Comparison of ENCODE assay signal across 25 cellular contexts in genomic region chr12:107332726-107333125, GRCh38.
DNase-seq lines count a peak whose midpoint lies in the region; ATAC-seq and TF ChIP-seq lines count a peak whose summit lies in the region.
"Had no signal": no experiment of that assay in that cellular context is flagged by ENCODE, and none has a peak within 500 bp of the region (broad histone marks: within the 10 kb centered on the region; RNA-seq: fewer than 3 reads in every experiment).

No MANE protein-coding gene starts in this region.

- no peak overlapping the region for H4K8ac ChIP-seq in mesenchymal stem cell (ENCODE audit: low read length)

- no peaks in the 10 kb centered on the region for H3K9me3 ChIP-seq in CD4-positive, CD25-positive, alpha-beta regulatory T cell (ENCODE audit: control insufficient read depth in 2 of 2, low read length in 2 of 2)
- H3K9me3 ChIP-seq in T-helper 17 cell (ENCODE audit: control insufficient read depth, low read length, poor library complexity, severe bottlenecking) (no peaks in the 10 kb centered on the region), mesenchymal stem cell (ENCODE audit: control insufficient read depth, low read length) (no peaks in the 10 kb centered on the region), esophagus muscularis mucosa (no peaks in the 10 kb centered on the region)
- H3K9me3 ChIP-seq: SJSA1 had no signal

- no peak overlapping the region for H3K18ac ChIP-seq in mesenchymal stem cell (ENCODE audit: low read depth in 1 of 2, low read length in 2 of 2)

- no peaks in the 10 kb centered on the region for H3K79me1 ChIP-seq in mesenchymal stem cell (replicated peaks; ENCODE audit: low read length, poor library complexity, severe bottlenecking)

- H3K4me1 ChIP-seq in CD4-positive, CD25-positive, alpha-beta regulatory T cell (ENCODE audit: control insufficient read depth, insufficient read depth, low read length, poor library complexity, severe bottlenecking): peaks cover 4% of the 10 kb centered on the region
- H3K4me1 ChIP-seq in mesenchymal stem cell (ENCODE audit: control insufficient read depth, insufficient read depth, low read depth, low read length) (peaks cover 26% of the 10 kb centered on the region), esophagus muscularis mucosa (no peaks in the 10 kb centered on the region)

- no peak overlapping the region for H2BK120ac ChIP-seq in mesenchymal stem cell (ENCODE audit: low read depth, low read length)

- no peak for ATAC-seq in CD4-positive, CD25-positive, alpha-beta regulatory T cell (ENCODE audit: low read depth in 2 of 2)
- ATAC-seq in T-helper 17 cell: no peak
- no peak for ATAC-seq in HG03342 (IDR thresholded peaks at IDR 0.05; ENCODE audit: unreplicated experiment)
- ATAC-seq in HG02759 (IDR thresholded peaks at IDR 0.05; ENCODE audit: unreplicated experiment): no peak
- no peak for ATAC-seq in GM18502 (IDR thresholded peaks at IDR 0.05; ENCODE audit: poor library complexity, unreplicated experiment)
- ATAC-seq: GM12878 had no signal

- H3K27me3 Mint-ChIP-seq in CD4-positive, CD25-positive, alpha-beta regulatory T cell: peaks cover 17% of the 10 kb centered on the region
- no peaks in the 10 kb centered on the region for H3K27me3 Mint-ChIP-seq in T-helper 17 cell
- no peaks in the 10 kb centered on the region for H3K27me3 Mint-ChIP-seq in activated naive CD8-positive, alpha-beta T cell treated with anti-CD3 and anti-CD28 coated beads for 36 hours
- H3K27me3 Mint-ChIP-seq: CD8-positive, alpha-beta memory T cell had no signal

- no peak overlapping the region for H2BK12ac ChIP-seq in mesenchymal stem cell (ENCODE audit: low read length in 2 of 2)

- no peak overlapping the region for H3K27ac ChIP-seq in CD4-positive, CD25-positive, alpha-beta regulatory T cell (ENCODE audit: insufficient read depth, low read length, poor library complexity, severe bottlenecking)
- H3K27ac ChIP-seq in mesenchymal stem cell (ENCODE audit: low read length, poor library complexity, severe bottlenecking): no peak overlapping the region
- no peak overlapping the region for H3K27ac ChIP-seq in esophagus muscularis mucosa (replicated peaks in 1 of 4)
- H3K27ac ChIP-seq: SJSA1 had no signal

- H3K9me3 Mint-ChIP-seq in CD4-positive, CD25-positive, alpha-beta regulatory T cell: peaks cover 0 to 2% (median 0%) of the 10 kb centered on the region in 7 donors
- H3K9me3 Mint-ChIP-seq in activated naive CD8-positive, alpha-beta T cell treated with anti-CD3 and anti-CD28 coated beads for 36 hours: peaks cover 12% of the 10 kb centered on the region
- H3K9me3 Mint-ChIP-seq: CD8-positive, alpha-beta memory T cell had no signal

- no peak overlapping the region for H3K4me3 ChIP-seq in CD4-positive, CD25-positive, alpha-beta regulatory T cell (ENCODE audit: low read depth, low read length)
- H3K4me3 ChIP-seq in mesenchymal stem cell (ENCODE audit: insufficient read depth in 1 of 2, low read depth in 1 of 2, low read length in 2 of 2): no peak overlapping the region
- H3K4me3 ChIP-seq in esophagus muscularis mucosa: no peak overlapping the region
- H3K4me3 ChIP-seq: GM12878, SJSA1 had no signal

- peak overlapping the region in 2 of 3 donors; percentile 21 to 76 for H3K27ac Mint-ChIP-seq in CD4-positive, CD25-positive, alpha-beta regulatory T cell
- peak overlapping the region; percentile 0 for H3K27ac Mint-ChIP-seq in T-helper 17 cell
- H3K27ac Mint-ChIP-seq in activated naive CD8-positive, alpha-beta T cell treated with anti-CD3 and anti-CD28 coated beads for 36 hours: peak overlapping the region; percentile 65

- no peaks in the 10 kb centered on the region for H3K36me3 ChIP-seq in CD4-positive, CD25-positive, alpha-beta regulatory T cell (ENCODE audit: control insufficient read depth, insufficient read depth, low read length)
- H3K36me3 ChIP-seq in mesenchymal stem cell (ENCODE audit: control insufficient read depth in 1 of 2, insufficient read depth in 2 of 2, low read depth in 1 of 2, low read length in 2 of 2): no peaks in the 10 kb centered on the region
- H3K36me3 ChIP-seq in esophagus muscularis mucosa: no peaks in the 10 kb centered on the region
- H3K36me3 ChIP-seq: SJSA1 had no signal

- H3K27me3 ChIP-seq in CD4-positive, CD25-positive, alpha-beta regulatory T cell (ENCODE audit: control insufficient read depth, insufficient read depth, low read length): no peaks in the 10 kb centered on the region
- peaks cover 3 to 17% of the 10 kb centered on the region in 2 experiments for H3K27me3 ChIP-seq in mesenchymal stem cell (ENCODE audit: control insufficient read depth in 1 of 2, insufficient read depth in 1 of 2, low read length in 2 of 2)
- H3K27me3 ChIP-seq in esophagus muscularis mucosa: peaks cover 0 to 68% (median 0%) of the 10 kb centered on the region in 4 donors
- H3K27me3 ChIP-seq: SJSA1 had no signal

- no peak overlapping the region for H2BK5ac ChIP-seq in mesenchymal stem cell (ENCODE audit: low read depth, low read length, poor library complexity, severe bottlenecking)

- peak overlapping the region; percentile 50 for H2AK5ac ChIP-seq in mesenchymal stem cell (ENCODE audit: low read length, severe bottlenecking)

- H3K14ac ChIP-seq in mesenchymal stem cell (ENCODE audit: low read length in 2 of 2): no peak overlapping the region

- no peak for TF ChIP-seq CTCF in esophagus muscularis mucosa (IDR thresholded peaks at IDR 0.05)

- H3K4ac ChIP-seq in mesenchymal stem cell (ENCODE audit: low read depth in 1 of 2, low read length in 2 of 2): no peak overlapping the region

- H2BK15ac ChIP-seq in mesenchymal stem cell (ENCODE audit: low read depth, poor library complexity, severe bottlenecking): no peak overlapping the region

- no peak overlapping the region for H2AFZ ChIP-seq in mesenchymal stem cell (ENCODE audit: low read depth, low read length)

- H3K4me2 ChIP-seq in mesenchymal stem cell (ENCODE audit: low read length, poor library complexity, severe bottlenecking): no peak overlapping the region

- no peak for DNase-seq in CD4-positive, CD25-positive, alpha-beta regulatory T cell
- DNase-seq in T-helper 17 cell: no peak
- no peak for DNase-seq in activated naive CD8-positive, alpha-beta T cell treated with anti-CD3 and anti-CD28 coated beads for 36 hours
- no peak for DNase-seq in mesenchymal stem cell
- DNase-seq in esophagus muscularis mucosa (ENCODE audit: extremely low spot score): no peak
- DNase-seq: C1 segment of cervical spinal cord; CD8-positive, alpha-beta memory T cell; DMS 273 treated with DMSO at 0.1 percent for 48 hours; DMS79; EL; GDM1; KBM-7; MV-4-11; NCI-H1105 treated with DMSO at 0.1 percent for 48 hours; NCI-H146; NCI-H2029; NCI-H2227 treated with DMSO at 0.1 percent for 48 hours; NCI-H526 treated with DMSO at 0.1 percent for 48 hours; Right ventricle myocardium superior; RPMI8226 had no signal

- no peak overlapping the region for H3K9ac ChIP-seq in mesenchymal stem cell (ENCODE audit: low read length)

- intact Hi-C loops in esophagus muscularis mucosa (cut with DNase I): no loop called here

- no peak for TF ChIP-seq EP300 in esophagus muscularis mucosa (IDR thresholded peaks at IDR 0.05)

- H3K4me3 Mint-ChIP-seq in CD4-positive, CD25-positive, alpha-beta regulatory T cell: no peak overlapping the region
- H3K4me3 Mint-ChIP-seq in T-helper 17 cell: no peak overlapping the region
- no peak overlapping the region for H3K4me3 Mint-ChIP-seq in activated naive CD8-positive, alpha-beta T cell treated with anti-CD3 and anti-CD28 coated beads for 36 hours
- H3K4me3 Mint-ChIP-seq: CD8-positive, alpha-beta memory T cell had no signal

- H3K4me1 Mint-ChIP-seq in CD4-positive, CD25-positive, alpha-beta regulatory T cell: peaks cover 8 to 85% (median 25%) of the 10 kb centered on the region in 4 donors
- H3K4me1 Mint-ChIP-seq in T-helper 17 cell: peaks cover 57% of the 10 kb centered on the region
- H3K4me1 Mint-ChIP-seq in activated naive CD8-positive, alpha-beta T cell treated with anti-CD3 and anti-CD28 coated beads for 36 hours: peaks cover 79% of the 10 kb centered on the region

- TF ChIP-seq POLR2A in esophagus muscularis mucosa (IDR thresholded peaks at IDR 0.05; ENCODE audit: low read depth): no peak

- H3K23ac ChIP-seq in mesenchymal stem cell (ENCODE audit: low read length in 2 of 2): no peak overlapping the region

- no peak overlapping the region for H4K91ac ChIP-seq in mesenchymal stem cell (ENCODE audit: low read length)

- WGBS in mesenchymal stem cell: 69% methylated on average over 4 of the region's 4 CpGs
- WGBS in esophagus muscularis mucosa: 70% methylated on average over 3 of the region's 4 CpGs

- peaks cover 14% of the 10 kb centered on the region for H3K36me3 Mint-ChIP-seq in CD4-positive, CD25-positive, alpha-beta regulatory T cell
- peaks cover 2% of the 10 kb centered on the region for H3K36me3 Mint-ChIP-seq in T-helper 17 cell (ENCODE audit: low read depth)
- H3K36me3 Mint-ChIP-seq in activated naive CD8-positive, alpha-beta T cell treated with anti-CD3 and anti-CD28 coated beads for 36 hours: peaks cover 65% of the 10 kb centered on the region

Comparison
In these comparisons a context has a peak if more than half of its experiments do, and no peak if none do; other contexts are left out.
1. H3K27ac Mint-ChIP-seq: peak in every context shown above with its lines; median percentile 65 in activated naive CD8-positive, alpha-beta T cell treated with anti-CD3 and anti-CD28 coated beads for 36 hours; 48 in CD4-positive, CD25-positive, alpha-beta regulatory T cell; 0 in T-helper 17 cell.